ENCODE assay signal across 1 cellular context in the genomic region with DNA sequence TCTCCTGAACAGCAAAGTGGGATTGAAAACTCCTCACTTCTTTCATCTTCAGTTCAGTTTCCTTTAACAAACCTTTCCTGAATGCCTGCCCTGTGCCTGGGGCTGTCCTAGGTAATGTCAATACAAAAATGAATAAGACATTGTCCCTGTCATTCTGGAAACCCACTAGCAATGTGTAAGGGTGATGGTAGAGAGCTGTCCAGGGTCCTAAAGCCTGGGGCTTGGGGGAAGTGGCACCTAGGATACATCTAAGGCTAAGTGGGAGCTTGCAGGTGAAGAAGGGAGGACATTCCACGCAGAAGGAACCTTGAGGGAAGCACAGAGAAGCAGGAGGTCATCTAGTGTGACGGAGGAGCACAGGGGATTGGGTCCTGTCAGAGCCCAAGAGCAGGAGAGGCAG.
TF ChIP-seq lines count a peak whose summit lies in the region.

No MANE protein-coding gene starts in this region.

TF ChIP-seq in HepG2, 621 proteins besides CTCF, POLR2A, EP300 and RAD21 (continued from another document):
- TF ChIP-seq, protein P1, sequence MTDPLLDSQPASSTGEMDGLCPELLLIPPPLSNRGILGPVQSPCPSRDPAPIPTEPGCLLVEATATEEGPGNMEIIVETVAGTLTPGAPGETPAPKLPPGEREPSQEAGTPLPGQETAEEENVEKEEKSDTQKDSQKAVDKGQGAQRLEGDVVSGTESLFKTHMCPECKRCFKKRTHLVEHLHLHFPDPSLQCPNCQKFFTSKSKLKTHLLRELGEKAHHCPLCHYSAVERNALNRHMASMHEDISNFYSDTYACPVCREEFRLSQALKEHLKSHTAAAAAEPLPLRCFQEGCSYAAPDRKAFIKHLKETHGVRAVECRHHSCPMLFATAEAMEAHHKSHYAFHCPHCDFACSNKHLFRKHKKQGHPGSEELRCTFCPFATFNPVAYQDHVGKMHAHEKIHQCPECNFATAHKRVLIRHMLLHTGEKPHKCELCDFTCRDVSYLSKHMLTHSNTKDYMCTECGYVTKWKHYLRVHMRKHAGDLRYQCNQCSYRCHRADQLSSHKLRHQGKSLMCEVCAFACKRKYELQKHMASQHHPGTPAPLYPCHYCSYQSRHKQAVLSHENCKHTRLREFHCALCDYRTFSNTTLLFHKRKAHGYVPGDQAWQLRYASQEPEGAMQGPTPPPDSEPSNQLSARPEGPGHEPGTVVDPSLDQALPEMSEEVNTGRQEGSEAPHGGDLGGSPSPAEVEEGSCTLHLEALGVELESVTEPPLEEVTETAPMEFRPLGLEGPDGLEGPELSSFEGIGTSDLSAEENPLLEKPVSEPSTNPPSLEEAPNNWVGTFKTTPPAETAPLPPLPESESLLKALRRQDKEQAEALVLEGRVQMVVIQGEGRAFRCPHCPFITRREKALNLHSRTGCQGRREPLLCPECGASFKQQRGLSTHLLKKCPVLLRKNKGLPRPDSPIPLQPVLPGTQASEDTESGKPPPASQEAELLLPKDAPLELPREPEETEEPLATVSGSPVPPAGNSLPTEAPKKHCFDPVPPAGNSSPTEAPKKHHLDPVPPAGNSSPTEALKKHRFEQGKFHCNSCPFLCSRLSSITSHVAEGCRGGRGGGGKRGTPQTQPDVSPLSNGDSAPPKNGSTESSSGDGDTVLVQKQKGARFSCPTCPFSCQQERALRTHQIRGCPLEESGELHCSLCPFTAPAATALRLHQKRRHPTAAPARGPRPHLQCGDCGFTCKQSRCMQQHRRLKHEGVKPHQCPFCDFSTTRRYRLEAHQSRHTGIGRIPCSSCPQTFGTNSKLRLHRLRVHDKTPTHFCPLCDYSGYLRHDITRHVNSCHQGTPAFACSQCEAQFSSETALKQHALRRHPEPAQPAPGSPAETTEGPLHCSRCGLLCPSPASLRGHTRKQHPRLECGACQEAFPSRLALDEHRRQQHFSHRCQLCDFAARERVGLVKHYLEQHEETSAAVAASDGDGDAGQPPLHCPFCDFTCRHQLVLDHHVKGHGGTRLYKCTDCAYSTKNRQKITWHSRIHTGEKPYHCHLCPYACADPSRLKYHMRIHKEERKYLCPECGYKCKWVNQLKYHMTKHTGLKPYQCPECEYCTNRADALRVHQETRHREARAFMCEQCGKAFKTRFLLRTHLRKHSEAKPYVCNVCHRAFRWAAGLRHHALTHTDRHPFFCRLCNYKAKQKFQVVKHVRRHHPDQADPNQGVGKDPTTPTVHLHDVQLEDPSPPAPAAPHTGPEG (CRISPR knock-in tag; IDR thresholded peaks at IDR 0.05): no peak
- TF ChIP-seq ZNF101 (CRISPR knock-in tag; IDR thresholded peaks at IDR 0.05; ENCODE audit: borderline replicate concordance, low read depth): no peak
- no peak for TF ChIP-seq MEIS2 (CRISPR knock-in tag; IDR thresholded peaks at IDR 0.05)
- TF ChIP-seq, protein P2, sequence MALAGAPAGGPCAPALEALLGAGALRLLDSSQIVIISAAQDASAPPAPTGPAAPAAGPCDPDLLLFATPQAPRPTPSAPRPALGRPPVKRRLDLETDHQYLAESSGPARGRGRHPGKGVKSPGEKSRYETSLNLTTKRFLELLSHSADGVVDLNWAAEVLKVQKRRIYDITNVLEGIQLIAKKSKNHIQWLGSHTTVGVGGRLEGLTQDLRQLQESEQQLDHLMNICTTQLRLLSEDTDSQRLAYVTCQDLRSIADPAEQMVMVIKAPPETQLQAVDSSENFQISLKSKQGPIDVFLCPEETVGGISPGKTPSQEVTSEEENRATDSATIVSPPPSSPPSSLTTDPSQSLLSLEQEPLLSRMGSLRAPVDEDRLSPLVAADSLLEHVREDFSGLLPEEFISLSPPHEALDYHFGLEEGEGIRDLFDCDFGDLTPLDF (CRISPR knock-in tag; IDR thresholded peaks at IDR 0.05): no peak
- TF ChIP-seq, protein P3, sequence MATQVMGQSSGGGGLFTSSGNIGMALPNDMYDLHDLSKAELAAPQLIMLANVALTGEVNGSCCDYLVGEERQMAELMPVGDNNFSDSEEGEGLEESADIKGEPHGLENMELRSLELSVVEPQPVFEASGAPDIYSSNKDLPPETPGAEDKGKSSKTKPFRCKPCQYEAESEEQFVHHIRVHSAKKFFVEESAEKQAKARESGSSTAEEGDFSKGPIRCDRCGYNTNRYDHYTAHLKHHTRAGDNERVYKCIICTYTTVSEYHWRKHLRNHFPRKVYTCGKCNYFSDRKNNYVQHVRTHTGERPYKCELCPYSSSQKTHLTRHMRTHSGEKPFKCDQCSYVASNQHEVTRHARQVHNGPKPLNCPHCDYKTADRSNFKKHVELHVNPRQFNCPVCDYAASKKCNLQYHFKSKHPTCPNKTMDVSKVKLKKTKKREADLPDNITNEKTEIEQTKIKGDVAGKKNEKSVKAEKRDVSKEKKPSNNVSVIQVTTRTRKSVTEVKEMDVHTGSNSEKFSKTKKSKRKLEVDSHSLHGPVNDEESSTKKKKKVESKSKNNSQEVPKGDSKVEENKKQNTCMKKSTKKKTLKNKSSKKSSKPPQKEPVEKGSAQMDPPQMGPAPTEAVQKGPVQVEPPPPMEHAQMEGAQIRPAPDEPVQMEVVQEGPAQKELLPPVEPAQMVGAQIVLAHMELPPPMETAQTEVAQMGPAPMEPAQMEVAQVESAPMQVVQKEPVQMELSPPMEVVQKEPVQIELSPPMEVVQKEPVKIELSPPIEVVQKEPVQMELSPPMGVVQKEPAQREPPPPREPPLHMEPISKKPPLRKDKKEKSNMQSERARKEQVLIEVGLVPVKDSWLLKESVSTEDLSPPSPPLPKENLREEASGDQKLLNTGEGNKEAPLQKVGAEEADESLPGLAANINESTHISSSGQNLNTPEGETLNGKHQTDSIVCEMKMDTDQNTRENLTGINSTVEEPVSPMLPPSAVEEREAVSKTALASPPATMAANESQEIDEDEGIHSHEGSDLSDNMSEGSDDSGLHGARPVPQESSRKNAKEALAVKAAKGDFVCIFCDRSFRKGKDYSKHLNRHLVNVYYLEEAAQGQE (IDR thresholded peaks at IDR 0.05; ENCODE audit: borderline replicate concordance in 1 of 2, low read depth in 1 of 2, low read length in 2 of 2): peak; percentile 48 to 92
- TF ChIP-seq HNF4G (IDR thresholded peaks at IDR 0.05; ENCODE audit: borderline replicate concordance, low read depth, low read length): no peak
- no peak for TF ChIP-seq HNF4G (CRISPR knock-in tag; IDR thresholded peaks at IDR 0.05; ENCODE audit: borderline replicate concordance, low read depth)
- no peak for TF ChIP-seq SMAD1 (CRISPR knock-in tag; IDR thresholded peaks at IDR 0.05; ENCODE audit: borderline replicate concordance, low read depth)
TF ChIP-seq in HepG2: peak in this region for 2.
